Comparison of ENCODE assay signal across 8 cellular contexts in the genomic region with DNA sequence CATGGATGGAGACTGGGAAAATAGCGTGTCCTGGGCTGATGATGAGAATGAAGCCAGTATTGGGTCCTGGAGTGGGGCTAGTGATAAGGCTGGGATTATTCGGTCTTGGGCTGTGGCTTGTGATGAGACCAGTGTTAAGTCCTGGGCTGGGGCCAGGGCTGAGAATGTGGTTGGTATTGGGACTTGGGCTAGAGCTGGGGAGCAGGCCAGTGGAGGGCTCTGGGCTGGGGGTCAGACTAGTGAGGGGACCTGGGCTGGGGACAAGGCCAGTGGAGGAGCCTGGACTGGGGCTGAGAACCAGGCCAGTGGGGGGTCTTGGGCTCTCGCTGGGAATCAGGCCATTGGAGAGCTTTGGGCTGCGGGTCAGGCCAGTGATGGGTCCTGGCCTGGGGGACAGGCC. TPM values are rescaled to one million over a fixed set of nuclear protein-coding genes. Genes with fewer than 3 reads are reported as not detected.
"Had no signal": no experiment of that assay in that cellular context is flagged by ENCODE, and none has a peak within 500 bp of the region (broad histone marks: within the 10 kb centered on the region; RNA-seq: fewer than 3 reads in every experiment).

No MANE protein-coding gene starts in this region.

- DNase-seq: GM23248, GOT3, H9, HCEC 1CT, KBM-7 had no signal

- H3K27ac Mint-ChIP-seq: IgD-negative memory B cell had no signal

- H3K4me3 Mint-ChIP-seq: H9, IgD-negative memory B cell had no signal

- H3K9me3 Mint-ChIP-seq: IgD-negative memory B cell had no signal

- ATAC-seq: HepG2 had no signal

- H3K4me3 ChIP-seq: GM23248 had no signal

- H3K9ac ChIP-seq: GM23248 had no signal

- H2AFZ ChIP-seq: GM23248 had no signal

- H3K27ac ChIP-seq: GM23248, HL-60 had no signal

- H3K36me3 Mint-ChIP-seq: IgD-negative memory B cell had no signal

- H3K4me1 Mint-ChIP-seq: H9 had no signal

RNA-seq across cellular contexts. Expression of gene ARMCX4, which starts 6.7 kb away (rescaled TPM):
- total RNA-seq: HepG2 had no signal
- polyA plus RNA-seq: HepG2, IgD-negative memory B cell had no signal

RNA-seq across cellular contexts. Expression of gene ARMCX1, which starts 58.4 kb away (rescaled TPM):
- total RNA-seq: HepG2 had no signal
- polyA plus RNA-seq: HepG2, IgD-negative memory B cell had no signal
